Comparison of ENCODE assay signal across 15 cellular contexts in the genomic region with DNA sequence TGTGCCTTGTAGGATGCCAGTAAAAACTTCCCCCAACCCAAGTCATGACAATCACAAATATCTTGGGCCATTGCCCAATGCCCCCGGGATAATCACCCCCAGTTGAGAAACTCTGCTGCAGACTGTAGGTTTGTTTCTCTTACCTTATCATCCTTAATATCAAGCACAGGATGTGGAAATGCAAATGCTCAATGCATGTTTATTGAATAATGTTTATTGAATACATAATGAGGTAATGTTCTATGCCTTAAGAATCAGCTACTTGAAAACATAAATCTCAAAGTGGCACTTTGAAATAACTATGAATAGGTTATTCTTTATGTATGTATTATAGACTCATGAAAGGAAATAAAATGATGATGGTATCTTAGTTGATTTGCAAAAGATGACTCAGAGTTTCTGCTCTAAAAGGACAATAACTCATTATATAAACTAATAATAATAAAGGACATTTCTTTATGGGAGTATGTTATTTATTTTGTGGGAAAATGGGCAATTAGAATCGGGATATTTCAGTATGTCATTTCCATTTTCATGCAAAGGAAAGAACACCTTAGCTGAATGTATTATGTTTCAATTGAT.
DNase-seq lines count a peak whose midpoint lies in the region; ATAC-seq and TF ChIP-seq lines count a peak whose summit lies in the region.
"Had no signal": no experiment of that assay in that cellular context is flagged by ENCODE, and none has a peak within 500 bp of the region (broad histone marks: within the 10 kb centered on the region; RNA-seq: fewer than 3 reads in every experiment).

No MANE protein-coding gene starts in this region.

- ATAC-seq in PC-3, result peak; percentile 81
- ATAC-seq in GM21447 (IDR thresholded peaks at IDR 0.05; ENCODE audit: unreplicated experiment), result no peak
- no peak for ATAC-seq in GM18502 (IDR thresholded peaks at IDR 0.05; ENCODE audit: poor library complexity, unreplicated experiment)

- peak; percentile 59 for DNase-seq in COLO829 (ENCODE audit: low spot score)
- peak; percentile 70 for DNase-seq in PC-3
- DNase-seq in dermis blood vessel endothelial cell, result peak; percentile 32
- DNase-seq in lung microvascular endothelial cell (ENCODE audit: low read depth in 2 of 2), result peak; percentile 13 to 50
- DNase-seq in activated CD8-positive, alpha-beta memory T cell treated with anti-CD3 and anti-CD28 coated beads, Interleukin-2, amount 50 U/mL, for 48 hours, result no peak
- DNase-seq: 8988T; AML-193; CD8-positive, alpha-beta memory T cell; DMS53; HCEC 1CT; HFFc6 had no signal

- H3K27ac ChIP-seq in PC-3 (ENCODE audit: low read length), result peak overlapping the region; percentile 92
- H3K27ac ChIP-seq: BLaER1 had no signal

- H3K4me1 ChIP-seq in PC-3 (ENCODE audit: insufficient read depth, low read length), result peaks cover 50% of the 10 kb centered on the region

- no peaks in the 10 kb centered on the region for H3K9me2 ChIP-seq in PC-3 (replicated peaks; ENCODE audit: low read length)

- CTCF ChIA-PET in PC-3 (lab: Charles Lee), result no interaction called here

- no peaks in the 10 kb centered on the region for H3K36me3 ChIP-seq in PC-3 (ENCODE audit: low read depth, low read length)
- H3K36me3 ChIP-seq: BLaER1 had no signal

- intact Hi-C loops in PC-3 (cut with micrococcal nuclease), result loop anchor here (1.0 to 2.0 kb wide), 2 partner anchors 17 to 24 kb away; no protein-coding TSS in a partner anchor

- peak overlapping the region; percentile 50 for H3K4me2 ChIP-seq in PC-3 (ENCODE audit: low read length)

- TF ChIP-seq CTCF in PC-3 (conservative IDR thresholded peaks at IDR 0.05; ENCODE audit: low read depth, low read length), result no peak

- H2AFZ ChIP-seq in PC-3 (ENCODE audit: low read length), result no peak overlapping the region

- H3F3A ChIP-seq in PC-3 (ENCODE audit: low read length, unreplicated experiment), result no peaks in the 10 kb centered on the region

- no TSS peak for BruUV-seq in PC-3 (replicated peaks; lab: Mats Ljungman, UMichigan)

- H3K27me3 ChIP-seq in PC-3 (ENCODE audit: low read length), result no peaks in the 10 kb centered on the region
- H3K27me3 ChIP-seq: BLaER1 had no signal

- no peaks in the 10 kb centered on the region for H4K20me1 ChIP-seq in PC-3 (ENCODE audit: low read length)
- H4K20me1 ChIP-seq: BLaER1 had no signal

- H3K9ac ChIP-seq in PC-3 (ENCODE audit: low read length), result peak overlapping the region; percentile 61
- H3K9ac ChIP-seq: BLaER1 had no signal

- H3K79me2 ChIP-seq in PC-3 (ENCODE audit: low read length), result no peaks in the 10 kb centered on the region

- no peak overlapping the region for H3K4me3 ChIP-seq in PC-3 (ENCODE audit: low read length)
- H3K4me3 ChIP-seq: BLaER1, GM12878 had no signal

- no peaks in the 10 kb centered on the region for H3K9me3 ChIP-seq in PC-3 (ENCODE audit: low read length)

- POLR2A ChIA-PET in PC-3 (lab: Charles Lee; ENCODE audit: unreplicated experiment), result no interaction called here
